9 cellular contexts compared by ENCODE assay signal in the genomic region with DNA sequence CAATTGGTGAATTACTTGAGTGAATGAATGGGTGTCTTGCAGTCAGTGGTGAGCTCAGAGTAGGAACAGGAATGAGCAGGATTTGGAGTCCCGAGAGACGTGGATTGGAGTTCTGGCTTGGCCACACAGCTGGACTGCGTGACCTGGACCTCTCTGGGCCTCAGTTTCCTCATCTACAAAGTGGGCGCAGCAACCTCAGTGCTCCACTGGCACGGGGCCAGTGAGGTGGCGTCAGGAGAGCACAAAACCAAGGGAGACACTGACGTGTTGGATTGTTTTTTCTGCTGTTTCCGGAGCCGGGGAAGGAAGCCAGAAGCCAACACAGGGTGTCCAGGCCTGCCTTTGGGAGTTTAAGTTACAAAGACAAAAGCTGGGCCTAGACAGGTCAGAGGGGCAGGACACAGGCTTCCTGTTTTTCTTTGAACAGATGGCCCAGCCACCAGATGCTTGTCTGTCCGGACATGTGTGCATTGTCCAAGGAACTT. TPM values are rescaled to one million over a fixed set of nuclear protein-coding genes. Genes with fewer than 3 reads are reported as not detected.
DNase-seq lines count a peak whose midpoint lies in the region; ATAC-seq and TF ChIP-seq lines count a peak whose summit lies in the region.
"Had no signal": no experiment of that assay in that cellular context is flagged by ENCODE, and none has a peak within 500 bp of the region (broad histone marks: within the 10 kb centered on the region; RNA-seq: fewer than 3 reads in every experiment).

No MANE protein-coding gene starts in this region.

- TF ChIP-seq POLR2A in adrenal gland (IDR thresholded peaks at IDR 0.05) (no peak), sigmoid colon (IDR thresholded peaks at IDR 0.05) (no peak)

- H3K4me1 ChIP-seq in adrenal gland (replicated peaks in 1 of 2) = no peaks in the 10 kb centered on the region
- H3K4me1 ChIP-seq in heart right ventricle = peaks cover 9 to 65% (median 23%) of the 10 kb centered on the region in 9 donors
- peaks cover 0 to 17% (median 15%) of the 10 kb centered on the region in 4 donors for H3K4me1 ChIP-seq in sigmoid colon
- no peaks in the 10 kb centered on the region for H3K4me1 ChIP-seq in naive thymus-derived CD4-positive, alpha-beta T cell (ENCODE audit: control insufficient read depth in 2 of 2, insufficient read depth in 2 of 2, low read length in 2 of 2)

- H3K9me3 ChIP-seq in adrenal gland (replicated peaks in 1 of 3) (no peaks in the 10 kb centered on the region), heart right ventricle (no peaks in the 10 kb centered on the region), sigmoid colon (no peaks in the 10 kb centered on the region)
- no peaks in the 10 kb centered on the region for H3K9me3 ChIP-seq in naive thymus-derived CD4-positive, alpha-beta T cell (ENCODE audit: control insufficient read depth in 2 of 3, low read length in 3 of 3)

- ATAC-seq in heart right ventricle (peak; percentile 81 to 94 (median 89)), GM18517 (IDR thresholded peaks at IDR 0.05; ENCODE audit: unreplicated experiment) (no peak)
- no peak for ATAC-seq in naive thymus-derived CD4-positive, alpha-beta T cell

- POLR2A ChIA-PET in naive thymus-derived CD4-positive, alpha-beta T cell (lab: Charles Lee) = interaction anchor here (0.6 kb wide), 1 partner anchor 69 kb away, joined by 4 read pairs; no protein-coding TSS in a partner anchor

- H3K27ac Mint-ChIP-seq in naive thymus-derived CD4-positive, alpha-beta T cell = peak overlapping the region in 1 of 9 donors; percentile 62

- DNase-seq in HCEC 1CT (peak; percentile 86), adrenal gland (peak; percentile 49 to 90 (median 70)), heart right ventricle (peak; percentile 76 to 93), sigmoid colon (peak; percentile 91), SW480 (ENCODE audit: low spot score) (no peak)
- no peak for DNase-seq in stimulated activated CD4-positive, alpha-beta T cell treated with anti-CD3 and anti-CD28 coated beads, Interleukin-2, amount 100 ng/mL, for 24 hours
- DNase-seq in naive thymus-derived CD4-positive, alpha-beta T cell = no peak

- no peaks in the 10 kb centered on the region for H3K27me3 ChIP-seq in adrenal gland
- H3K27me3 ChIP-seq in heart right ventricle = peaks cover 0 to 14% (median 0%) of the 10 kb centered on the region in 7 donors
- H3K27me3 ChIP-seq in sigmoid colon = no peaks in the 10 kb centered on the region
- H3K27me3 ChIP-seq in naive thymus-derived CD4-positive, alpha-beta T cell (ENCODE audit: control insufficient read depth in 2 of 2, insufficient read depth in 2 of 2, low read length in 2 of 2) = peaks cover 0 to 4% of the 10 kb centered on the region in 2 donors
- H3K27me3 ChIP-seq: cardiac muscle cell had no signal

- H3K27ac ChIP-seq in adrenal gland = peak overlapping the region in 2 of 5 donors; percentile 7 to 65
- peak overlapping the region; percentile 60 to 99 (median 80) for H3K27ac ChIP-seq in heart right ventricle
- H3K27ac ChIP-seq in sigmoid colon = peak overlapping the region; percentile 49 to 71 (median 64)
- no peak overlapping the region for H3K27ac ChIP-seq in naive thymus-derived CD4-positive, alpha-beta T cell (ENCODE audit: low read depth, low read length)
- H3K27ac ChIP-seq: cardiac muscle cell had no signal

- TF ChIP-seq CTCF in adrenal gland (IDR thresholded peaks at IDR 0.05) (no peak), heart right ventricle (IDR thresholded peaks at IDR 0.05) (no peak), sigmoid colon (IDR thresholded peaks at IDR 0.05) (no peak)

- no peak overlapping the region for H3K4me3 Mint-ChIP-seq in naive thymus-derived CD4-positive, alpha-beta T cell

- no peaks in the 10 kb centered on the region for H3K36me3 Mint-ChIP-seq in naive thymus-derived CD4-positive, alpha-beta T cell

- H3K27me3 Mint-ChIP-seq in naive thymus-derived CD4-positive, alpha-beta T cell = peaks cover 46 to 84% (median 59%) of the 10 kb centered on the region in 5 donors

- H3K4me3 ChIP-seq in adrenal gland (no peak overlapping the region), heart right ventricle (no peak overlapping the region), sigmoid colon (no peak overlapping the region)
- H3K4me3 ChIP-seq in naive thymus-derived CD4-positive, alpha-beta T cell (ENCODE audit: low read length) = no peak overlapping the region
- H3K4me3 ChIP-seq: cardiac muscle cell had no signal

- peaks cover 0 to 5% (median 0%) of the 10 kb centered on the region in 7 donors for H3K4me1 Mint-ChIP-seq in naive thymus-derived CD4-positive, alpha-beta T cell

- H3K36me3 ChIP-seq in adrenal gland (replicated peaks in 1 of 2) (no peaks in the 10 kb centered on the region), heart right ventricle (no peaks in the 10 kb centered on the region), sigmoid colon (no peaks in the 10 kb centered on the region)
- H3K36me3 ChIP-seq in naive thymus-derived CD4-positive, alpha-beta T cell (ENCODE audit: control insufficient read depth in 2 of 3, insufficient read depth in 3 of 3, low read length in 3 of 3) = no peaks in the 10 kb centered on the region
- H3K36me3 ChIP-seq: cardiac muscle cell had no signal

- peaks cover 0 to 1% (median 0%) of the 10 kb centered on the region in 11 donors for H3K9me3 Mint-ChIP-seq in naive thymus-derived CD4-positive, alpha-beta T cell

- CTCF ChIA-PET in naive thymus-derived CD4-positive, alpha-beta T cell (lab: Charles Lee) = no interaction called here

- no peak for TF ChIP-seq EP300 in sigmoid colon (IDR thresholded peaks at IDR 0.05)

- intact Hi-C loops in adrenal gland (cut with DNase I) (no loop called here), heart right ventricle (cut with DNase I) (loop anchor here in 1 of 10 donors (2.0 kb wide), 1 partner anchor 22 kb away; no protein-coding TSS in a partner anchor), sigmoid colon (cut with DNase I) (no loop called here)
- intact Hi-C loops in naive thymus-derived CD4-positive, alpha-beta T cell (cut with micrococcal nuclease) = no loop called here

- WGBS in adrenal gland, 4 donors = 36 to 50% (median 48%) methylated on average over 9 to 10 of the region's 10 CpGs
- 34 to 38% methylated on average over 10 of the region's 10 CpGs for WGBS in heart right ventricle, 2 donors
- WGBS in sigmoid colon, 2 donors = 44 to 61% methylated on average over 10 of the region's 10 CpGs

RNA-seq across cellular contexts. Expression of a gene that starts 6.5 kb away (rescaled TPM):
- total RNA-seq in adrenal gland = 100 to 1,000 TPM in 1 of 8 donors, 10 to 100 TPM in 7; 31.5 to 101 (median 38.3) TPM
- 100 to 1,000 TPM in 1 of 3 donors, 10 to 100 TPM in 1, 1 to 10 TPM in 1; 4.5 to 152 (median 77.1) TPM for polyA plus RNA-seq in adrenal gland
- 10 to 100 TPM; 27.6 to 57.2 (median 40.2) TPM for total RNA-seq in heart right ventricle
- 10 to 100 TPM; 29.0 to 73.3 TPM for polyA plus RNA-seq in heart right ventricle
- total RNA-seq in sigmoid colon = 10 to 100 TPM; 17.1 to 39.9 (median 20.8) TPM
- 10 to 100 TPM in 2 of 3 donors, 1 to 10 TPM in 1; 8.8 to 40.5 (median 16.2) TPM for polyA plus RNA-seq in sigmoid colon
- total RNA-seq in naive thymus-derived CD4-positive, alpha-beta T cell = 1 to 10 TPM in 2 of 5 experiments, under 1 TPM in 1, not detected in 2; 0.73 to 5.2 (median 1.5) TPM
- polyA plus RNA-seq in naive thymus-derived CD4-positive, alpha-beta T cell = not detected

RNA-seq across cellular contexts. Expression of a gene that starts 27.1 kb away (rescaled TPM):
- total RNA-seq in adrenal gland = not detected
- not detected for polyA plus RNA-seq in adrenal gland
- total RNA-seq in heart right ventricle = not detected
- polyA plus RNA-seq in heart right ventricle = not detected
- not detected for total RNA-seq in sigmoid colon
- under 1 TPM in 1 of 3 donors, not detected in 2; 0.07 TPM for polyA plus RNA-seq in sigmoid colon
- not detected for total RNA-seq in naive thymus-derived CD4-positive, alpha-beta T cell
- polyA plus RNA-seq in naive thymus-derived CD4-positive, alpha-beta T cell = not detected
- total RNA-seq: cardiac muscle cell had no signal
- polyA plus RNA-seq: cardiac muscle cell had no signal

RNA-seq across cellular contexts. Expression of a gene that starts 29.4 kb away (rescaled TPM):
- total RNA-seq in adrenal gland (1 to 10 TPM in 2 of 8 donors, under 1 TPM in 3, not detected in 3; 0.39 to 1.8 (median 0.69) TPM), heart right ventricle (1 to 10 TPM in 2 of 10 donors, under 1 TPM in 2, not detected in 6; 0.34 to 1.8 (median 0.99) TPM), sigmoid colon (not detected)
- polyA plus RNA-seq in adrenal gland (10 to 100 TPM in 1 of 3 donors, 1 to 10 TPM in 1, not detected in 1; 4.2 to 10.0 TPM), heart right ventricle (10 to 100 TPM in 1 of 2 donors, 1 to 10 TPM in 1; 3.9 to 13.0 TPM), sigmoid colon (1 to 10 TPM in 1 of 3 donors, not detected in 2; 8.1 TPM)
- not detected for total RNA-seq in naive thymus-derived CD4-positive, alpha-beta T cell
- polyA plus RNA-seq in naive thymus-derived CD4-positive, alpha-beta T cell = not detected
- total RNA-seq: cardiac muscle cell had no signal

Comparison
In these comparisons a context has a peak if more than half of its experiments do, and no peak if none do; other contexts are left out.
1. DNase-seq: peak in HCEC 1CT (single experiment), adrenal gland (7 of 7), heart right ventricle (2 of 2) and sigmoid colon (single experiment); none in stimulated activated CD4-positive, alpha-beta T cell treated with anti-CD3 and anti-CD28 coated beads, Interleukin-2, amount 100 ng/mL, for 24 hours (0 of 2), SW480 (single experiment) and naive thymus-derived CD4-positive, alpha-beta T cell (0 of 9).
2. ATAC-seq: peak in heart right ventricle (8 of 8); none in GM18517 (single experiment) and naive thymus-derived CD4-positive, alpha-beta T cell (single experiment).